Comparison of ENCODE assay signal across 13 cellular contexts in the genomic region with DNA sequence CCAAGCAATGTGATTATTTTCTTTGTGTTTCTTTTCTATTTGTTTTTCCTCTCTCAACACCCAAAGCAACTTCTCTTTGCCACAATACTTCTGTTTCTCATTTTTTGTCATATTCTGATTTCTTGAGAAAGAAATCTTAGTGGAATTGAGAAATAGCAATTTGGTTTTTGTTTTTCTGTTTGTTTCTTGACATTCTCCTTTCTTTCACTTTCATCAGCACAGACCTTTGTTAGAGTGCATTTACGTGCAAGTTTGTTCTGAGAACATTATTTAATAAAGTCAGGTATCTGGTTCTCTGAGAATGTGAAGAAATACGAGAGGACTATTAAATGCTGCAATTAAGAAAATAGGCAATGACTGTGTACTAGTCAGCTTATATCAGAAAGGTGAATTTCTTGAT.
A peak's percentile ranks its signal among the peaks of the same experiment; 100 is the strongest.
DNase-seq lines count a peak whose midpoint lies in the region; ATAC-seq and TF ChIP-seq lines count a peak whose summit lies in the region.
"Had no signal": no experiment of that assay in that cellular context is flagged by ENCODE, and none has a peak within 500 bp of the region (broad histone marks: within the 10 kb centered on the region; RNA-seq: fewer than 3 reads in every experiment).

No MANE protein-coding gene starts in this region.

- TF ChIP-seq POLR2A in erythroblast (IDR thresholded peaks at IDR 0.05; ENCODE audit: low read length) = no peak

- no peaks in the 10 kb centered on the region for H4K20me1 ChIP-seq in neural cell (ENCODE audit: insufficient read depth)

- POLR2A ChIA-PET in HEK293T (lab: Yijun Ruan, JAX) = no interaction called here

- TF ChIP-seq EP300 in neural cell (conservative IDR thresholded peaks at IDR 0.05; ENCODE audit: poor library complexity, severe bottlenecking) = no peak

- H3K9me2 ChIP-seq in neural cell (ENCODE audit: insufficient read depth, low read length) = no peaks in the 10 kb centered on the region

- no peaks in the 10 kb centered on the region for H3K9me3 ChIP-seq in neural cell (ENCODE audit: low read length)

- ATAC-seq in GM18870 (IDR thresholded peaks at IDR 0.05; ENCODE audit: unreplicated experiment) (peak; percentile 68), GM21619 (IDR thresholded peaks at IDR 0.05; ENCODE audit: unreplicated experiment) (peak; percentile 46), HG03175 (IDR thresholded peaks at IDR 0.05; ENCODE audit: unreplicated experiment) (peak; percentile 36), HG03139 (IDR thresholded peaks at IDR 0.05; ENCODE audit: unreplicated experiment) (no peak)
- ATAC-seq: stimulated activated naive CD8-positive, alpha-beta T cell treated with anti-CD3 and anti-CD28 coated beads, Interleukin-15, Interleukin-2, amounts not matched to agents 100 U/mL and 50 U/mL, for 24 hours had no signal

- no peak overlapping the region for H3K4me2 ChIP-seq in neural cell (ENCODE audit: low read length)

- H3K27me3 ChIP-seq in neural cell (ENCODE audit: insufficient read depth, low read depth, low read length) = no peaks in the 10 kb centered on the region

- TF ChIP-seq RAD21 in neural cell (conservative IDR thresholded peaks at IDR 0.05) = no peak

- no peak overlapping the region for H2AFZ ChIP-seq in neural cell (ENCODE audit: low read depth, low read length)

- H3K27ac ChIP-seq in neural cell (ENCODE audit: low read length) = peak overlapping the region; percentile 83

- H3K79me2 ChIP-seq in neural cell (replicated peaks; ENCODE audit: insufficient read depth, low read length) = no peaks in the 10 kb centered on the region

- DNase-seq in erythroblast (lab: John Stamatoyannopoulos, UW) (no peak), HEK293T (ENCODE audit: extremely low spot score) (no peak)
- DNase-seq: activated CD4-positive, alpha-beta T cell treated with anti-CD3 and anti-CD28 coated beads, Interleukin-2, amount 50 U/mL, for 4 hours; amniotic stem cell; H7; NCI-H2029 treated with DMSO at 0.1 percent for 48 hours; NCI-H748 treated with DMSO at 0.1 percent for 48 hours; stimulated activated naive CD8-positive, alpha-beta T cell treated with anti-CD3 and anti-CD28 coated beads, Interleukin-15, Interleukin-2, amounts not matched to agents 100 U/mL and 50 U/mL, for 24 hours had no signal

- no peak for TF ChIP-seq CTCF in neural cell (IDR thresholded peaks at IDR 0.05; ENCODE audit: poor library complexity, severe bottlenecking)

- H3K36me3 ChIP-seq in neural cell (ENCODE audit: insufficient read depth, low read length) = no peaks in the 10 kb centered on the region

- H3K9ac ChIP-seq in neural cell (ENCODE audit: low read length) = peak overlapping the region; percentile 22

- H3F3A ChIP-seq in neural cell (ENCODE audit: insufficient read depth, low read length, poor library complexity, severe bottlenecking) = no peaks in the 10 kb centered on the region

- CTCF ChIA-PET in HEK293T (lab: Yijun Ruan, JAX) = interaction anchor here (1.2 kb wide), 1 partner anchor 109 kb away, joined by 3 read pairs; no protein-coding TSS in a partner anchor

- H3K4me3 ChIP-seq in neural cell (ENCODE audit: low read length) = peak overlapping the region; percentile 26

TF ChIP-seq in neural cell, 6 proteins besides CTCF, POLR2A, EP300 and RAD21:
- TF ChIP-seq EZH2 (IDR thresholded peaks at IDR 0.05; ENCODE audit: borderline replicate concordance, insufficient read depth, low read length, poor library complexity, severe bottlenecking) (no peak), MXI1 (conservative IDR thresholded peaks at IDR 0.05; ENCODE audit: poor library complexity, severe bottlenecking) (no peak), SMC3 (conservative IDR thresholded peaks at IDR 0.05; ENCODE audit: poor library complexity) (no peak)

TF ChIP-seq in HEK293T, 16 proteins besides CTCF, POLR2A, EP300 and RAD21:
- TF ChIP-seq FOXK2 (IDR thresholded peaks at IDR 0.05) = no peak
- TF ChIP-seq L3MBTL2 (conservative IDR thresholded peaks at IDR 0.05) = no peak
- no peak for TF ChIP-seq ZNF384 (IDR thresholded peaks at IDR 0.05)
